Comparison of ENCODE assay signal across 31 cellular contexts in genomic region chr9:122220673-122221222, GRCh38. TPM values are rescaled to one million over a fixed set of nuclear protein-coding genes. Genes with fewer than 3 reads are reported as not detected.
DNase-seq lines count a peak whose midpoint lies in the region; ATAC-seq and TF ChIP-seq lines count a peak whose summit lies in the region.
"Had no signal": no experiment of that assay in that cellular context is flagged by ENCODE, and none has a peak within 500 bp of the region (broad histone marks: within the 10 kb centered on the region; RNA-seq: fewer than 3 reads in every experiment).

No MANE protein-coding gene starts in this region.

- CTCF ChIA-PET in OCI-LY7 (lab: Charles Lee; ENCODE audit: unreplicated experiment) = no interaction called here

- peaks cover under 1% of the 10 kb centered on the region; the same call in 1 of the 2 replicates for H3K9me3 ChIP-seq in BLaER1
- no peaks in the 10 kb centered on the region for H3K9me3 ChIP-seq in ectodermal cell (ENCODE audit: control insufficient read depth, low read length)
- no peaks in the 10 kb centered on the region for H3K9me3 ChIP-seq in OCI-LY7 (ENCODE audit: low read length)
- H3K9me3 ChIP-seq: right atrium auricular region, suprapubic skin, uterus had no signal

- H3K4me1 ChIP-seq in BLaER1 (peaks cover 62% of the 10 kb centered on the region), GM23338 (ENCODE audit: insufficient read depth) (peaks cover 41% of the 10 kb centered on the region), ectodermal cell (ENCODE audit: control insufficient read depth, insufficient read depth, low read length) (peaks cover 28% of the 10 kb centered on the region), OCI-LY7 (ENCODE audit: insufficient read depth, low read length, poor library complexity, severe bottlenecking) (no peaks in the 10 kb centered on the region)
- H3K4me1 ChIP-seq: parathyroid adenoma, uterus had no signal

- BruUV-seq in OCI-LY7 (replicated peaks; lab: Mats Ljungman, UMichigan) = no TSS peak

- H3K27ac Mint-ChIP-seq in GM23338 = no peak overlapping the region
- H3K27ac Mint-ChIP-seq: activated CD4-positive, alpha-beta T cell treated with anti-CD3 and anti-CD28 coated beads, Interleukin-2, amount 10 ng/mL, durations not matched to agents 24 days and 14 days; activated naive CD4-positive, alpha-beta T cell treated with anti-CD3 and anti-CD28 coated beads, Interleukin-2, amount 10 ng/mL, durations not matched to agents 7 days and 5 days; CD14-positive monocyte; naive thymus-derived CD4-positive, alpha-beta T cell; stimulated activated naive B cell treated with anti-CD40 and anti-IgM and Interleukin-4, amounts not matched to agents 10 μg/mL and 1 μg/mL and 100 μg/mL, for 72 hours had no signal

- H2AFZ ChIP-seq in GM23338 = peak overlapping the region; percentile 97
- H2AFZ ChIP-seq in OCI-LY7 (ENCODE audit: low read length) = no peak overlapping the region
- H2AFZ ChIP-seq: parathyroid adenoma had no signal

- intact Hi-C loops in OCI-LY7 (cut with micrococcal nuclease; ENCODE audit: unreplicated experiment) = no loop called here

- peaks cover 100% of the 10 kb centered on the region for H3K27me3 Mint-ChIP-seq in GM23338 (ENCODE audit: insufficient read depth, low read depth, poor library complexity)

- peaks cover 13% of the 10 kb centered on the region for H3F3A ChIP-seq in GM23338 (replicated peaks; ENCODE audit: low read depth)

- H3K27ac ChIP-seq in BLaER1 = no peak overlapping the region
- no peak overlapping the region for H3K27ac ChIP-seq in GM23338 (ENCODE audit: low read depth)
- no peak overlapping the region for H3K27ac ChIP-seq in ectodermal cell (ENCODE audit: insufficient read depth, low read depth, low read length, poor library complexity, severe bottlenecking)
- no peak overlapping the region for H3K27ac ChIP-seq in OCI-LY7 (ENCODE audit: low read depth, low read length, poor library complexity, severe bottlenecking)
- H3K27ac ChIP-seq: GM23248, parathyroid adenoma, right atrium auricular region, suprapubic skin, uterus had no signal

- H3K4me3 Mint-ChIP-seq in GM23338 = peak overlapping the region; percentile 71
- H3K4me3 Mint-ChIP-seq: activated naive CD4-positive, alpha-beta T cell treated with anti-CD3 and anti-CD28 coated beads, Interleukin-2, amount 10 ng/mL, durations not matched to agents 7 days and 5 days had no signal

- H3K4me2 ChIP-seq in BLaER1 (peak overlapping the region; percentile 95), GM23338 (peak overlapping the region; percentile 85), OCI-LY7 (ENCODE audit: low read length) (no peak overlapping the region)

- no peak for DNase-seq in GM23338 (ENCODE audit: low spot score)
- peak; percentile 33 for DNase-seq in left kidney (ENCODE audit: low read depth, low spot score)
- no peak for DNase-seq in SHP77 treated with DMSO at 0.1 percent for 48 hours (lab: John Stamatoyannopoulos, UW)
- no peak for DNase-seq in OCI-LY7 (ENCODE audit: low spot score)
- no peak for DNase-seq in GM20000 (ENCODE audit: low spot score)
- DNase-seq: activated CD4-positive, alpha-beta T cell treated with anti-CD3 and anti-CD28 coated beads, Interleukin-2, amount 10 ng/mL, durations not matched to agents 24 days and 14 days; activated naive CD4-positive, alpha-beta T cell treated with anti-CD3 and anti-CD28 coated beads, Interleukin-2, amount 10 ng/mL, durations not matched to agents 7 days and 5 days; amygdala; Calu3; cortex of kidney; EL; left colon; naive thymus-derived CD4-positive, alpha-beta T cell; NCI-H1105; NCI-H2029 treated with DMSO at 0.1 percent for 48 hours; NCI-H2227 treated with DMSO at 0.1 percent for 48 hours; NCI-H69; stimulated activated CD4-positive, alpha-beta T cell treated with anti-CD3 and anti-CD28 coated beads, Interleukin-12 subunit alpha, Interleukin-12 subunit beta, amount 100 ng/mL, for 4 hours; stimulated activated CD4-positive, alpha-beta T cell treated with anti-CD3 and anti-CD28 coated beads, Interleukin-4, amount 100 ng/mL, for 24 hours; stimulated activated naive B cell treated with anti-CD40 and anti-IgM and Interleukin-4, amounts not matched to agents 10 μg/mL and 1 μg/mL and 100 μg/mL, for 72 hours; T-helper 2 cell; uterus had no signal

- TF ChIP-seq CTCF in GM23338 (conservative IDR thresholded peaks at IDR 0.05; ENCODE audit: low read depth in 2 of 2) = no peak
- no peak for TF ChIP-seq CTCF in OCI-LY7 (conservative IDR thresholded peaks at IDR 0.05; ENCODE audit: low read length)
- no peak for TF ChIP-seq CTCF in GM20000 (IDR thresholded peaks at IDR 0.05; ENCODE audit: extremely low read depth, missing control alignments)

- H3K4me1 Mint-ChIP-seq in GM23338 = peaks cover 53% of the 10 kb centered on the region

- H3K27me3 ChIP-seq in BLaER1 = peaks cover 78% of the 10 kb centered on the region
- H3K27me3 ChIP-seq in GM23338 (ENCODE audit: insufficient read depth) = peaks cover 100% of the 10 kb centered on the region
- peaks cover 100% of the 10 kb centered on the region for H3K27me3 ChIP-seq in ectodermal cell (ENCODE audit: control insufficient read depth, insufficient read depth, low read length, poor library complexity, severe bottlenecking)

- ATAC-seq in GM23338 (no peak), HG02884 (IDR thresholded peaks at IDR 0.05; ENCODE audit: unreplicated experiment) (no peak)
- ATAC-seq: naive thymus-derived CD4-positive, alpha-beta T cell; stimulated activated naive B cell treated with anti-CD40 and anti-IgM and Interleukin-4, amounts not matched to agents 10 μg/mL and 1 μg/mL and 100 μg/mL, for 72 hours had no signal

- no peaks in the 10 kb centered on the region; the same call in 2 of the 3 replicates for H3K36me3 Mint-ChIP-seq in GM23338 (ENCODE audit: low read depth)
- H3K36me3 Mint-ChIP-seq: activated naive CD4-positive, alpha-beta T cell treated with anti-CD3 and anti-CD28 coated beads, Interleukin-2, amount 10 ng/mL, durations not matched to agents 7 days and 5 days; mesothelial cell of epicardium; stimulated activated naive B cell treated with anti-CD40 and anti-IgM and Interleukin-4, amounts not matched to agents 10 μg/mL and 1 μg/mL and 100 μg/mL, for 72 hours had no signal

- H3K79me2 ChIP-seq in GM23338 (replicated peaks; ENCODE audit: insufficient read depth) (no peaks in the 10 kb centered on the region), OCI-LY7 (ENCODE audit: insufficient read depth, low read depth, low read length) (no peaks in the 10 kb centered on the region)
- H3K79me2 ChIP-seq: parathyroid adenoma had no signal

- H3K9me2 ChIP-seq in GM23338 (ENCODE audit: insufficient read depth) (peaks cover 3% of the 10 kb centered on the region; the same call in 1 of the 2 replicates), OCI-LY7 (ENCODE audit: insufficient read depth, low read length) (no peaks in the 10 kb centered on the region)

- H3K4me3 ChIP-seq in BLaER1 = peak overlapping the region; percentile 16; the same call in 1 of the 2 replicates
- peak overlapping the region; percentile 63 for H3K4me3 ChIP-seq in GM23338
- peak overlapping the region; percentile 24 for H3K4me3 ChIP-seq in ectodermal cell (ENCODE audit: insufficient read depth, low read depth, low read length)
- H3K4me3 ChIP-seq in OCI-LY7 (ENCODE audit: low read depth, low read length, poor library complexity, severe bottlenecking) = no peak overlapping the region
- H3K4me3 ChIP-seq: uterus had no signal

- POLR2A ChIA-PET in OCI-LY7 (lab: Charles Lee) = no interaction called here

- H3K36me3 ChIP-seq in BLaER1 (no peaks in the 10 kb centered on the region), GM23338 (ENCODE audit: insufficient read depth) (no peaks in the 10 kb centered on the region), ectodermal cell (ENCODE audit: control insufficient read depth, insufficient read depth, low read length) (no peaks in the 10 kb centered on the region), OCI-LY7 (ENCODE audit: insufficient read depth, low read length) (no peaks in the 10 kb centered on the region)
- H3K36me3 ChIP-seq: right atrium auricular region, suprapubic skin, uterus had no signal

- whole genome bisulfite sequencing in ectodermal cell, 2 experiments = 3 to 5% methylated on average over 17 to 19 of the region's 19 CpGs

- no peak overlapping the region; the same call in 1 of the 2 replicates for H3K9ac ChIP-seq in BLaER1
- H3K9ac ChIP-seq: GM23248, parathyroid adenoma had no signal

- H4K20me1 ChIP-seq in BLaER1 (peaks cover 31% of the 10 kb centered on the region), GM23338 (replicated peaks; ENCODE audit: insufficient read depth) (peaks cover 10% of the 10 kb centered on the region; the same call in 1 of the 2 replicates), OCI-LY7 (ENCODE audit: insufficient read depth, low read length) (no peaks in the 10 kb centered on the region)

- H3K9me3 Mint-ChIP-seq in GM23338 = peaks cover 11% of the 10 kb centered on the region
- H3K9me3 Mint-ChIP-seq: activated CD4-positive, alpha-beta T cell treated with anti-CD3 and anti-CD28 coated beads, Interleukin-2, amount 10 ng/mL, durations not matched to agents 24 days and 14 days; activated naive CD4-positive, alpha-beta T cell treated with anti-CD3 and anti-CD28 coated beads, Interleukin-2, amount 10 ng/mL, durations not matched to agents 7 days and 5 days; mesothelial cell of epicardium; stimulated activated naive B cell treated with anti-CD40 and anti-IgM and Interleukin-4, amounts not matched to agents 10 μg/mL and 1 μg/mL and 100 μg/mL, for 72 hours had no signal

TF ChIP-seq in GM23338, 12 proteins besides CTCF, POLR2A, EP300 and RAD21 (continues in another document):
- TF ChIP-seq EZH2 (IDR thresholded peaks at IDR 0.05; ENCODE audit: low read depth, unreplicated experiment) = peak; percentile 81

RNA-seq across cellular contexts. Expression of gene LHX6, which starts 8.0 kb away (rescaled TPM):
- total RNA-seq in GM23338 (2014; rRNA removed; shearing (Covaris generic)) = 1.0 and 1.3 TPM in 2 replicates
- polyA plus RNA-seq in GM23338 (2016; fragmentation: Nextera tagmentation; extraction: Ambion mirVana) = 1.2 and 1.3 TPM in 2 replicates
- not detected for polyA plus RNA-seq in ectodermal cell (2013, experiment 1 of 4)
- 0.21 TPM for polyA plus RNA-seq in ectodermal cell (2013, experiment 2 of 4)
- 0.21 TPM for polyA plus RNA-seq in ectodermal cell (2013, experiment 3 of 4)
- 0.12 TPM for polyA plus RNA-seq in ectodermal cell (2013, experiment 4 of 4)
- total RNA-seq in OCI-LY7 (2014; rRNA removed; shearing (Covaris generic)) = not detected in 2 replicates
- total RNA-seq in OCI-LY7 (2022) = not detected in 2 replicates
- total RNA-seq: activated CD4-positive, alpha-beta T cell treated with anti-CD3 and anti-CD28 coated beads, Interleukin-2, amount 10 ng/mL, durations not matched to agents 24 days and 14 days; GM23248; naive thymus-derived CD4-positive, alpha-beta T cell had no signal
- polyA plus RNA-seq: CD14-positive monocyte; GM23248; naive thymus-derived CD4-positive, alpha-beta T cell had no signal

RNA-seq across cellular contexts. Expression of gene RBM18, which starts 43.9 kb away (rescaled TPM):
- 9.3 and 9.9 TPM in 2 replicates for total RNA-seq in GM23338 (2014; rRNA removed; shearing (Covaris generic))
- polyA plus RNA-seq in GM23338 (2016; fragmentation: Nextera tagmentation; extraction: Ambion mirVana) = 23.2 and 25.5 TPM in 2 replicates
- polyA plus RNA-seq in ectodermal cell (2013, experiment 1 of 4) = 18.8 TPM
- 16.7 TPM for polyA plus RNA-seq in ectodermal cell (2013, experiment 2 of 4)
- 15.4 TPM for polyA plus RNA-seq in ectodermal cell (2013, experiment 3 of 4)
- 18.2 TPM for polyA plus RNA-seq in ectodermal cell (2013, experiment 4 of 4)
- total RNA-seq in OCI-LY7 (2014; rRNA removed; shearing (Covaris generic)) = 7.2 and 8.3 TPM in 2 replicates
- total RNA-seq in OCI-LY7 (2022) = 21.1 and 22.2 TPM in 2 replicates

RNA-seq across cellular contexts. Expression of gene MRRF, which starts 43.9 kb away (rescaled TPM):
- 31.5 and 32.7 TPM in 2 replicates for total RNA-seq in GM23338 (2014; rRNA removed; shearing (Covaris generic))
- 25.1 and 27.8 TPM in 2 replicates for polyA plus RNA-seq in GM23338 (2016; fragmentation: Nextera tagmentation; extraction: Ambion mirVana)
- 38.5 TPM for polyA plus RNA-seq in ectodermal cell (2013, experiment 1 of 4)
- polyA plus RNA-seq in ectodermal cell (2013, experiment 2 of 4) = 33.2 TPM
- polyA plus RNA-seq in ectodermal cell (2013, experiment 3 of 4) = 28.9 TPM
- 29.1 TPM for polyA plus RNA-seq in ectodermal cell (2013, experiment 4 of 4)
- total RNA-seq in OCI-LY7 (2014; rRNA removed; shearing (Covaris generic)) = 38.7 and 46.1 TPM in 2 replicates
- total RNA-seq in OCI-LY7 (2022) = 48.2 and 53.2 TPM in 2 replicates
